ENCODE assay signal across 29 cellular contexts in genomic region chr17:34121311-34121710, GRCh38.
DNase-seq lines count a peak whose midpoint lies in the region; ATAC-seq, FAIRE-seq and TF ChIP-seq lines count a peak whose summit lies in the region.
"Had no signal": no experiment of that assay in that cellular context is flagged by ENCODE, and none has a peak within 500 bp of the region (broad histone marks: within the 10 kb centered on the region; RNA-seq: fewer than 3 reads in every experiment).

No MANE protein-coding gene starts in this region.

- H3K4me1 ChIP-seq in esophagus muscularis mucosa, result no peaks in the 10 kb centered on the region
- H3K4me1 ChIP-seq: BE2C had no signal

- intact Hi-C loops in esophagus muscularis mucosa (cut with DNase I), result no loop called here

- H3K27ac Mint-ChIP-seq in progenitor cell of endocrine pancreas, result peak overlapping the region; percentile 57
- H3K27ac Mint-ChIP-seq: CD14-positive monocyte; CD4-positive, alpha-beta memory T cell; CD4-positive, CD25-positive, alpha-beta regulatory T cell; CD8-positive, alpha-beta memory T cell had no signal

- H3K4me1 Mint-ChIP-seq in progenitor cell of endocrine pancreas (ENCODE audit: low read depth), result peaks cover 6% of the 10 kb centered on the region
- H3K4me1 Mint-ChIP-seq: CD14-positive monocyte; CD4-positive, CD25-positive, alpha-beta regulatory T cell; CD8-positive, alpha-beta memory T cell had no signal

- no peak overlapping the region for H3K4me3 Mint-ChIP-seq in progenitor cell of endocrine pancreas (ENCODE audit: low read depth)
- H3K4me3 Mint-ChIP-seq: CD14-positive monocyte; CD4-positive, alpha-beta memory T cell; CD4-positive, CD25-positive, alpha-beta regulatory T cell; CD8-positive, alpha-beta memory T cell had no signal

- peaks cover 7% of the 10 kb centered on the region for H3K27me3 Mint-ChIP-seq in progenitor cell of endocrine pancreas

- H3K36me3 ChIP-seq in bronchial epithelial cell (ENCODE audit: control insufficient read depth, insufficient read depth, low read length) (no peaks in the 10 kb centered on the region), esophagus muscularis mucosa (no peaks in the 10 kb centered on the region)
- H3K36me3 ChIP-seq: BE2C, BLaER1 had no signal

- no peaks in the 10 kb centered on the region for H3K9me3 ChIP-seq in esophagus muscularis mucosa
- H3K9me3 ChIP-seq: BE2C, BLaER1 had no signal

- no peak for TF ChIP-seq CTCF in bronchial epithelial cell (IDR thresholded peaks at IDR 0.05; ENCODE audit: insufficient read depth, low read length, severe bottlenecking)
- TF ChIP-seq CTCF in esophagus muscularis mucosa (IDR thresholded peaks at IDR 0.05), result no peak
- TF ChIP-seq CTCF in progenitor cell of endocrine pancreas (IDR thresholded peaks at IDR 0.05; ENCODE audit: unreplicated experiment), result no peak

- H3K4me3 ChIP-seq in bronchial epithelial cell (ENCODE audit: low read depth, low read length), result no peak overlapping the region
- H3K4me3 ChIP-seq in esophagus muscularis mucosa, result no peak overlapping the region
- H3K4me3 ChIP-seq: BLaER1, GM12878 had no signal

- TF ChIP-seq POLR2A in esophagus muscularis mucosa (IDR thresholded peaks at IDR 0.05; ENCODE audit: low read depth), result no peak

- no peak for DNase-seq in bronchial epithelial cell (ENCODE audit: low read depth)
- peak; percentile 27 for DNase-seq in ecto neural progenitor cell (ENCODE audit: low spot score)
- DNase-seq in esophagus muscularis mucosa (ENCODE audit: extremely low spot score), result peak; percentile 77
- DNase-seq in progenitor cell of endocrine pancreas (ENCODE audit: low spot score, unreplicated experiment), result no peak
- no peak for DNase-seq in NCI-H69 (lab: John Stamatoyannopoulos, UW)
- no peak for DNase-seq in hepatic stellate cell (ENCODE audit: low spot score)
- DNase-seq: 8988T; ACHN; BE2C; C1 segment of cervical spinal cord; CD4-positive, alpha-beta memory T cell; CD4-positive, CD25-positive, alpha-beta regulatory T cell; CD8-positive, alpha-beta memory T cell; COR-L47; DMS 273 treated with DMSO at 0.1 percent for 48 hours; DMS153; DMS53; DMS79; DND-41; EL; GDM1 had no signal

- peak; percentile 23 for FAIRE-seq in bronchial epithelial cell (lab: Jason Lieb, UNC)
- FAIRE-seq: A204.1, GM12878, GM12892, GM18507 had no signal

- H3K9me3 Mint-ChIP-seq in progenitor cell of endocrine pancreas (ENCODE audit: low read depth), result no peaks in the 10 kb centered on the region
- H3K9me3 Mint-ChIP-seq: CD14-positive monocyte had no signal

- TF ChIP-seq EP300 in esophagus muscularis mucosa (IDR thresholded peaks at IDR 0.05), result no peak

- H3K27ac ChIP-seq in esophagus muscularis mucosa (replicated peaks in 1 of 4), result no peak overlapping the region
- H3K27ac ChIP-seq: BLaER1 had no signal

- WGBS in esophagus muscularis mucosa, result 74% methylated on average over 4 of the region's 4 CpGs

- no peaks in the 10 kb centered on the region for H3K27me3 ChIP-seq in bronchial epithelial cell (ENCODE audit: control insufficient read depth, insufficient read depth, low read length)
- peaks cover 0 to 31% (median 1%) of the 10 kb centered on the region in 4 donors for H3K27me3 ChIP-seq in esophagus muscularis mucosa
- H3K27me3 ChIP-seq: BLaER1 had no signal

- no peak for ATAC-seq in GM21526 (IDR thresholded peaks at IDR 0.05; ENCODE audit: low FRiP score, unreplicated experiment)
- no peak for ATAC-seq in GM21423 (IDR thresholded peaks at IDR 0.05; ENCODE audit: unreplicated experiment)
- ATAC-seq: GM12878 had no signal

- no peaks in the 10 kb centered on the region for H3K36me3 Mint-ChIP-seq in progenitor cell of endocrine pancreas (ENCODE audit: insufficient read depth)
- H3K36me3 Mint-ChIP-seq: CD14-positive monocyte; CD4-positive, alpha-beta memory T cell; CD4-positive, CD25-positive, alpha-beta regulatory T cell; CD8-positive, alpha-beta memory T cell had no signal

Comparison
In these comparisons a context has a peak if more than half of its experiments do, and no peak if none do; other contexts are left out.
1. DNase-seq: peak in ecto neural progenitor cell (single experiment) and esophagus muscularis mucosa (single experiment); none in bronchial epithelial cell (single experiment), progenitor cell of endocrine pancreas (single experiment), NCI-H69 (single experiment) and hepatic stellate cell (single experiment).